1 cellular context compared by ENCODE assay signal in the genomic region with DNA sequence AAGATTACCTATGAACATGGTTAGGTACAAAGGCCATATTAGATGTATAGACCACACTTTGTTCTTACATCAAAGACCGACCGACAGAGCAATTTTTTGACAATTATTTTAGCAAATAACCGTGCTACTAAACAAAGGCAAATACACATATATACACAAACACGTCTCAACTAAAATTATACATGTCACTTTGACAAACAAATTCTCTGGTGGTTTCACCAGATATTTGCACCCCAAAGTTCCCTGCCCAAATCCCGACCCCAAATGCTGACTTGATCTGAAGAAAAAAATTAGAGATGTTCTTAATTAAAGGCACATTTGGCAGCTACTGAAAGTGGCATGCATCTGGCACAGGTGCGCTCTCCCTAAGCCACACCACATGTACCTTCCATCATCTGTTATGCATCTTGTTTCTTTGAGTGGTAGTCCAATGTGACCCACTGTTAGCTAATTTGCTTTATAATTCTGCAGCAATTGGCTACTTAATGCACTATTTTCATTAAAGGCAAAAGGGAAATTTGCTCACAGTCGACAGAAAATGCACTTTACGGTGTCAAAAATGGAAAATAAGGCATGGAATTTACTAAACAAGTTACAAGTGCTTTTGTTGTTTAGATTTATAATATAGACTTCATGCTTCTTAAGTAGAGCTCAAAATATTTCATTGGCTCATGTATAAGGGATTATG.
TF ChIP-seq lines count a peak whose summit lies in the region.

No MANE protein-coding gene starts in this region.

TF ChIP-seq in HepG2, 621 proteins besides CTCF, POLR2A, EP300 and RAD21 (continued from another document and continues in another):
- TF ChIP-seq ZNF318 (CRISPR knock-in tag; IDR thresholded peaks at IDR 0.05) = no peak
- TF ChIP-seq SAP130 (CRISPR knock-in tag; IDR thresholded peaks at IDR 0.05; ENCODE audit: low read depth) = peak; percentile 64
- no peak for TF ChIP-seq SPEN (CRISPR knock-in tag; IDR thresholded peaks at IDR 0.05; ENCODE audit: low read depth)
- TF ChIP-seq BRF2 (CRISPR knock-in tag; IDR thresholded peaks at IDR 0.05) = no peak
- TF ChIP-seq, protein P1, sequence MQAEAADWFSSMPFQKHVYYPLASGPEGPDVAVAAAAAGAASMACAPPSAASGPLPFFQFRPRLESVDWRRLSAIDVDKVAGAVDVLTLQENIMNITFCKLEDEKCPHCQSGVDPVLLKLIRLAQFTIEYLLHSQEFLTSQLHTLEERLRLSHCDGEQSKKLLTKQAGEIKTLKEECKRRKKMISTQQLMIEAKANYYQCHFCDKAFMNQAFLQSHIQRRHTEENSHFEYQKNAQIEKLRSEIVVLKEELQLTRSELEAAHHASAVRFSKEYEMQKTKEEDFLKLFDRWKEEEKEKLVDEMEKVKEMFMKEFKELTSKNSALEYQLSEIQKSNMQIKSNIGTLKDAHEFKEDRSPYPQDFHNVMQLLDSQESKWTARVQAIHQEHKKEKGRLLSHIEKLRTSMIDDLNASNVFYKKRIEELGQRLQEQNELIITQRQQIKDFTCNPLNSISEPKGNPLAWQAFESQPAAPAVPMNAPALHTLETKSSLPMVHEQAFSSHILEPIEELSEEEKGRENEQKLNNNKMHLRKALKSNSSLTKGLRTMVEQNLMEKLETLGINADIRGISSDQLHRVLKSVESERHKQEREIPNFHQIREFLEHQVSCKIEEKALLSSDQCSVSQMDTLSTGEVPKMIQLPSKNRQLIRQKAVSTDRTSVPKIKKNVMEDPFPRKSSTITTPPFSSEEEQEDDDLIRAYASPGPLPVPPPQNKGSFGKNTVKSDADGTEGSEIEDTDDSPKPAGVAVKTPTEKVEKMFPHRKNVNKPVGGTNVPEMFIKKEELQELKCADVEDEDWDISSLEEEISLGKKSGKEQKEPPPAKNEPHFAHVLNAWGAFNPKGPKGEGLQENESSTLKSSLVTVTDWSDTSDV (CRISPR knock-in tag; IDR thresholded peaks at IDR 0.05) = no peak
- TF ChIP-seq ZNF18 (CRISPR knock-in tag; IDR thresholded peaks at IDR 0.05; ENCODE audit: insufficient replicate concordance) = no peak
- peak; percentile 82 for TF ChIP-seq SOX13 (IDR thresholded peaks at IDR 0.05)
- TF ChIP-seq SOX13 (CRISPR knock-in tag; conservative IDR thresholded peaks at IDR 0.05 in 1 of 2, IDR thresholded peaks at IDR 0.05 in 1 of 2) = peak in 1 of 2 experiments; percentile 99; a peak in 2 of 4 replicates
- TF ChIP-seq GZF1 (CRISPR knock-in tag; IDR thresholded peaks at IDR 0.05) = no peak
- peak; percentile 48; the same call in 1 of the 2 replicates for TF ChIP-seq ZNF124 (CRISPR knock-in tag; IDR thresholded peaks at IDR 0.05)
- no peak for TF ChIP-seq ZFYVE20 (CRISPR knock-in tag; IDR thresholded peaks at IDR 0.05; ENCODE audit: borderline replicate concordance, low read depth)
- TF ChIP-seq ZSCAN30 (CRISPR knock-in tag; IDR thresholded peaks at IDR 0.05) = no peak
- TF ChIP-seq IKZF1 (IDR thresholded peaks at IDR 0.05) = no peak
- TF ChIP-seq SOX6 (IDR thresholded peaks at IDR 0.05) = no peak
- peak; percentile 99 for TF ChIP-seq SOX6 (CRISPR knock-in tag; IDR thresholded peaks at IDR 0.05)
- TF ChIP-seq LCORL (IDR thresholded peaks at IDR 0.05) = peak; percentile 96
- TF ChIP-seq LCORL (CRISPR knock-in tag; IDR thresholded peaks at IDR 0.05) = peak; percentile 83; the same call in 1 of the 2 replicates
- TF ChIP-seq ZNF225 (CRISPR knock-in tag; IDR thresholded peaks at IDR 0.05) = no peak
- TF ChIP-seq STAT5B (CRISPR knock-in tag; IDR thresholded peaks at IDR 0.05) = no peak
- TF ChIP-seq GPBP1L1 (CRISPR knock-in tag; IDR thresholded peaks at IDR 0.05) = no peak
- TF ChIP-seq SMYD3 (CRISPR knock-in tag; IDR thresholded peaks at IDR 0.05) = no peak
- no peak for TF ChIP-seq CBX1 (IDR thresholded peaks at IDR 0.05; ENCODE audit: low read depth)
- no peak for TF ChIP-seq PHF21A (CRISPR knock-in tag; IDR thresholded peaks at IDR 0.05)
- no peak for TF ChIP-seq ZNF326 (CRISPR knock-in tag; IDR thresholded peaks at IDR 0.05; ENCODE audit: borderline replicate concordance)
- 0 out of 2 replicates have a peak, but pooled peaks have one; percentile 42 for TF ChIP-seq MEIS2 (CRISPR knock-in tag; IDR thresholded peaks at IDR 0.05)
- TF ChIP-seq ZNF619 (CRISPR knock-in tag; IDR thresholded peaks at IDR 0.05) = no peak
- no peak for TF ChIP-seq ELF1 (CRISPR knock-in tag; IDR thresholded peaks at IDR 0.05)
- TF ChIP-seq, protein P2, sequence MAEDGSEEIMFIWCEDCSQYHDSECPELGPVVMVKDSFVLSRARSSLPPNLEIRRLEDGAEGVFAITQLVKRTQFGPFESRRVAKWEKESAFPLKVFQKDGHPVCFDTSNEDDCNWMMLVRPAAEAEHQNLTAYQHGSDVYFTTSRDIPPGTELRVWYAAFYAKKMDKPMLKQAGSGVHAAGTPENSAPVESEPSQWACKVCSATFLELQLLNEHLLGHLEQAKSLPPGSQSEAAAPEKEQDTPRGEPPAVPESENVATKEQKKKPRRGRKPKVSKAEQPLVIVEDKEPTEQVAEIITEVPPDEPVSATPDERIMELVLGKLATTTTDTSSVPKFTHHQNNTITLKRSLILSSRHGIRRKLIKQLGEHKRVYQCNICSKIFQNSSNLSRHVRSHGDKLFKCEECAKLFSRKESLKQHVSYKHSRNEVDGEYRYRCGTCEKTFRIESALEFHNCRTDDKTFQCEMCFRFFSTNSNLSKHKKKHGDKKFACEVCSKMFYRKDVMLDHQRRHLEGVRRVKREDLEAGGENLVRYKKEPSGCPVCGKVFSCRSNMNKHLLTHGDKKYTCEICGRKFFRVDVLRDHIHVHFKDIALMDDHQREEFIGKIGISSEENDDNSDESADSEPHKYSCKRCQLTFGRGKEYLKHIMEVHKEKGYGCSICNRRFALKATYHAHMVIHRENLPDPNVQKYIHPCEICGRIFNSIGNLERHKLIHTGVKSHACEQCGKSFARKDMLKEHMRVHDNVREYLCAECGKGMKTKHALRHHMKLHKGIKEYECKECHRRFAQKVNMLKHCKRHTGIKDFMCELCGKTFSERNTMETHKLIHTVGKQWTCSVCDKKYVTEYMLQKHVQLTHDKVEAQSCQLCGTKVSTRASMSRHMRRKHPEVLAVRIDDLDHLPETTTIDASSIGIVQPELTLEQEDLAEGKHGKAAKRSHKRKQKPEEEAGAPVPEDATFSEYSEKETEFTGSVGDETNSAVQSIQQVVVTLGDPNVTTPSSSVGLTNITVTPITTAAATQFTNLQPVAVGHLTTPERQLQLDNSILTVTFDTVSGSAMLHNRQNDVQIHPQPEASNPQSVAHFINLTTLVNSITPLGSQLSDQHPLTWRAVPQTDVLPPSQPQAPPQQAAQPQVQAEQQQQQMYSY (CRISPR knock-in tag; IDR thresholded peaks at IDR 0.05) = no peak
- TF ChIP-seq YY1 (IDR thresholded peaks at IDR 0.05; ENCODE audit: insufficient read depth, insufficient replicate concordance, low read depth, low read length) = no peak
- no peak for TF ChIP-seq RBM39 (IDR thresholded peaks at IDR 0.05; ENCODE audit: low read depth, low read length, poor library complexity, severe bottlenecking)
- 0 out of 2 replicates have a peak, but pooled peaks have one; percentile 46 for TF ChIP-seq ZSCAN9 (CRISPR knock-in tag; IDR thresholded peaks at IDR 0.05; ENCODE audit: borderline replicate concordance)
- no peak for TF ChIP-seq ZNF292 (CRISPR knock-in tag; IDR thresholded peaks at IDR 0.05; ENCODE audit: borderline replicate concordance, low read depth)
- no peak for TF ChIP-seq BCL3 (CRISPR knock-in tag; IDR thresholded peaks at IDR 0.05)
- no peak for TF ChIP-seq ZC3H4 (CRISPR knock-in tag; IDR thresholded peaks at IDR 0.05; ENCODE audit: borderline replicate concordance)
- no peak for TF ChIP-seq ZNF598 (CRISPR knock-in tag; IDR thresholded peaks at IDR 0.05; ENCODE audit: borderline replicate concordance)
- peak; percentile 75 for TF ChIP-seq FOXA1 (IDR thresholded peaks at IDR 0.05)
- peak; percentile 64 for TF ChIP-seq FOXA1 (CRISPR knock-in tag; IDR thresholded peaks at IDR 0.05)
- TF ChIP-seq ZNF547 (CRISPR knock-in tag; IDR thresholded peaks at IDR 0.05) = no peak
- TF ChIP-seq ZNF256 (CRISPR knock-in tag; conservative IDR thresholded peaks at IDR 0.05) = no peak
- TF ChIP-seq KLF16 (CRISPR knock-in tag; IDR thresholded peaks at IDR 0.05) = no peak; a peak in 1 of 4 replicates
- no peak for TF ChIP-seq ARHGAP35 (CRISPR knock-in tag; IDR thresholded peaks at IDR 0.05; ENCODE audit: borderline replicate concordance)
- TF ChIP-seq MTF2 (CRISPR knock-in tag; IDR thresholded peaks at IDR 0.05; ENCODE audit: borderline replicate concordance) = no peak
